In the genomic region with DNA sequence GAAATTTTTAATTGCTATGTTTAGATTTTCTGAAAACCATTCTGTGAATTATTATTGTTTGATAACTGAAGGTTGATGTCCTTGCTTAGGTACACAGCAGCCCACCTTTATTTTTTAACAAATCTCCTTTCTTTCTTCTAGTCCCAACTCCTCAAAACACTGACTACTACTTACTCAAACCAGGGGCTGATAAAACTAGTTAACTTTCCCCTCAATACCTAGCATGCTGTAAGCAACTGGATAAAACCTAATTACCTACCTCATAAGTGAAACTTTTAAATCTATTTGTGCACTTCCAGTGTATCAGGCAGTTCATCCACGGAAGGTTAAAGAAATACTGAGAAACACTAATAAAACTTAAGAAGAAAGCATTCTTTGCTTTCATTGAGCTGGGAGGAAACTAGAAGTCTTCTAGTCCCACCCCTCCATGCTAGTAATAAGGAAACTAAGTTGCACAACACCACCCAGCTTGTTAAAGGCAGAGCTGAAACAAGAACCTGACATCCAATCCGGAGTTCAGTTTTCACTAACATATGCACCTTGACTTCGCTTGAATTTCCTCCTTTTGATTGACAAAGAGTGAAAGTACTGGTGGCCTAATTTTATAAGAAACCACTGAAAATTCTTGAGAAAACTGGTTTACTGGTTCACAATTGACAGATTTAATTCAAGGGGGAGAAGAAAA, we compare ENCODE assay signal across 8 cellular contexts.
DNase-seq lines count a peak whose midpoint lies in the region; ATAC-seq, FAIRE-seq and TF ChIP-seq lines count a peak whose summit lies in the region.

No MANE protein-coding gene starts in this region.

- POLR2A ChIA-PET in activated CD8-positive, alpha-beta T cell treated with anti-CD3 and anti-CD28 coated beads for 36 hours (lab: Charles Lee) = no interaction called here

- H3K9me3 Mint-ChIP-seq in activated CD8-positive, alpha-beta T cell treated with anti-CD3 and anti-CD28 coated beads for 36 hours = no peaks in the 10 kb centered on the region

- H3K4me1 ChIP-seq in mucosa of rectum (ENCODE audit: control insufficient read depth in 2 of 2, insufficient read depth in 2 of 2, low read length in 2 of 2) = peaks cover 2 to 6% of the 10 kb centered on the region in 2 donors

- H3K27me3 Mint-ChIP-seq in activated CD8-positive, alpha-beta T cell treated with anti-CD3 and anti-CD28 coated beads for 36 hours = no peaks in the 10 kb centered on the region

- ATAC-seq in GM19455 (IDR thresholded peaks at IDR 0.05; ENCODE audit: unreplicated experiment) = peak; percentile 98
- peak; percentile 98 for ATAC-seq in HG03442 (IDR thresholded peaks at IDR 0.05; ENCODE audit: unreplicated experiment)
- ATAC-seq in activated CD8-positive, alpha-beta T cell treated with anti-CD3 and anti-CD28 coated beads for 36 hours = peak; percentile 98
- no peak for ATAC-seq in SK-N-SH treated with all-trans-retinoic acid at 6 μM for 48 hours

- H3K36me3 ChIP-seq in mucosa of rectum (ENCODE audit: control insufficient read depth in 2 of 2, insufficient read depth in 2 of 2, low read length in 2 of 2) = no peaks in the 10 kb centered on the region

- H3K9me3 ChIP-seq in mucosa of rectum (ENCODE audit: control insufficient read depth in 2 of 2, low read length in 2 of 2) = no peaks in the 10 kb centered on the region

- FAIRE-seq in frontal cortex (lab: Jason Lieb, UNC) = no peak

- peak overlapping the region; percentile 88 to 94 for H3K27ac ChIP-seq in mucosa of rectum (ENCODE audit: low read depth in 2 of 2, low read length in 2 of 2)

- H3K4me3 ChIP-seq in mucosa of rectum (ENCODE audit: low read length in 2 of 2) = peak overlapping the region; percentile 33 to 70

- DNase-seq in GM10266 (ENCODE audit: extremely low spot score) (peak; percentile 64), frontal cortex (ENCODE audit: low spot score in 2 of 2) (no peak)
- DNase-seq in activated CD8-positive, alpha-beta T cell treated with anti-CD3 and anti-CD28 coated beads for 36 hours = peak; percentile 72
- DNase-seq in activated CD4-positive, CD25-positive, alpha-beta regulatory T cell (lab: John Stamatoyannopoulos, UW) = no peak

- CTCF ChIA-PET in activated CD8-positive, alpha-beta T cell treated with anti-CD3 and anti-CD28 coated beads for 36 hours (lab: Charles Lee) = interaction anchor here (1.0 to 2.5 kb wide), 4 partner anchors 10 to 507 kb away, joined by 3 to 12 read pairs (median 3); partner anchors contain the start of gene PPA2

- H3K27me3 ChIP-seq in mucosa of rectum (ENCODE audit: control insufficient read depth in 2 of 2, insufficient read depth in 2 of 2, low read length in 2 of 2) = no peaks in the 10 kb centered on the region

- TF ChIP-seq CTCF in GM10266 (IDR thresholded peaks at IDR 0.05; ENCODE audit: control insufficient read depth, insufficient read depth, low read depth, missing control alignments) = no peak
- no peak for TF ChIP-seq CTCF in activated CD8-positive, alpha-beta T cell treated with anti-CD3 and anti-CD28 coated beads for 36 hours (IDR thresholded peaks at IDR 0.05)

- H3K4me3 Mint-ChIP-seq in activated CD8-positive, alpha-beta T cell treated with anti-CD3 and anti-CD28 coated beads for 36 hours = peak overlapping the region; percentile 49

- peaks cover 22% of the 10 kb centered on the region for H3K4me1 Mint-ChIP-seq in activated CD8-positive, alpha-beta T cell treated with anti-CD3 and anti-CD28 coated beads for 36 hours (ENCODE audit: low read depth)

- H3K27ac Mint-ChIP-seq in activated CD8-positive, alpha-beta T cell treated with anti-CD3 and anti-CD28 coated beads for 36 hours = peak overlapping the region; percentile 90

- no peaks in the 10 kb centered on the region for H3K36me3 Mint-ChIP-seq in activated CD8-positive, alpha-beta T cell treated with anti-CD3 and anti-CD28 coated beads for 36 hours (ENCODE audit: low read depth)

- intact Hi-C loops in activated CD8-positive, alpha-beta T cell treated with anti-CD3 and anti-CD28 coated beads for 36 hours (cut with micrococcal nuclease) = loop anchor here (2.0 to 5.0 kb wide), 2 partner anchors 34 to 94 kb away; no protein-coding TSS in a partner anchor

- H3K9ac ChIP-seq in mucosa of rectum (ENCODE audit: low read depth in 1 of 2, low read length in 2 of 2) = peak overlapping the region; percentile 47 to 49

TF ChIP-seq in SK-N-SH treated with all-trans-retinoic acid at 6 μM for 48 hours, 23 proteins besides CTCF, POLR2A, EP300 and RAD21:
- TF ChIP-seq POU6F1 (CRISPR knock-in tag; IDR thresholded peaks at IDR 0.05; ENCODE audit: borderline replicate concordance, low read depth) = no peak

Comparison
In these comparisons a context has a peak if more than half of its experiments do, and no peak if none do; other contexts are left out.
1. DNase-seq: peak in GM10266 (single experiment) and activated CD8-positive, alpha-beta T cell treated with anti-CD3 and anti-CD28 coated beads for 36 hours (single experiment); none in frontal cortex (0 of 2) and activated CD4-positive, CD25-positive, alpha-beta regulatory T cell (0 of 4).